In genomic region chrX:13197961-13198761, GRCh38 we compare ENCODE assay signal across 16 cellular contexts.
DNase-seq lines count a peak whose midpoint lies in the region; TF ChIP-seq lines count a peak whose summit lies in the region.
"Had no signal": no experiment of that assay in that cellular context is flagged by ENCODE, and none has a peak within 500 bp of the region (broad histone marks: within the 10 kb centered on the region; RNA-seq: fewer than 3 reads in every experiment).

No MANE protein-coding gene starts in this region.

- peak overlapping the region; percentile 78 for H3K27ac Mint-ChIP-seq in neural progenitor cell
- H3K27ac Mint-ChIP-seq in activated naive CD8-positive, alpha-beta T cell treated with anti-CD3 and anti-CD28 coated beads for 36 hours, result no peak overlapping the region
- H3K27ac Mint-ChIP-seq: activated CD4-positive, alpha-beta T cell treated with anti-CD3 and anti-CD28 coated beads for 36 hours; HFFc6 had no signal

- peaks cover 7% of the 10 kb centered on the region for H3K9me3 Mint-ChIP-seq in neural progenitor cell
- H3K9me3 Mint-ChIP-seq in activated naive CD8-positive, alpha-beta T cell treated with anti-CD3 and anti-CD28 coated beads for 36 hours, result no peaks in the 10 kb centered on the region
- H3K9me3 Mint-ChIP-seq: HFFc6 had no signal

- TF ChIP-seq CTCF in hepatocyte (IDR thresholded peaks at IDR 0.05; ENCODE audit: poor library complexity), result no peak
- no peak for TF ChIP-seq CTCF in neural progenitor cell (IDR thresholded peaks at IDR 0.05)

- H3K36me3 ChIP-seq in hepatocyte (replicated peaks; ENCODE audit: insufficient read depth, low read depth), result no peaks in the 10 kb centered on the region
- H3K36me3 ChIP-seq in neural progenitor cell, result no peaks in the 10 kb centered on the region
- H3K36me3 ChIP-seq: BE2C, heart right ventricle had no signal

- H3K9me2 ChIP-seq in hepatocyte (replicated peaks; ENCODE audit: insufficient read depth), result no peaks in the 10 kb centered on the region

- H3K4me3 ChIP-seq in hepatocyte (no peak overlapping the region), neural progenitor cell (no peak overlapping the region)
- H3K4me3 ChIP-seq: heart right ventricle had no signal

- no peaks in the 10 kb centered on the region for H3K27me3 ChIP-seq in hepatocyte
- H3K27me3 ChIP-seq in neural progenitor cell, result no peaks in the 10 kb centered on the region
- H3K27me3 ChIP-seq: BE2C had no signal

- H4K20me1 ChIP-seq in hepatocyte (ENCODE audit: insufficient read depth, poor library complexity, severe bottlenecking), result no peaks in the 10 kb centered on the region
- H4K20me1 ChIP-seq in neural progenitor cell (ENCODE audit: low read depth), result no peaks in the 10 kb centered on the region

- H3K4me1 ChIP-seq in hepatocyte (ENCODE audit: insufficient read depth) (peaks cover 35% of the 10 kb centered on the region), neural progenitor cell (peaks cover 36% of the 10 kb centered on the region)

- peaks cover 38% of the 10 kb centered on the region for H3F3A ChIP-seq in neural progenitor cell (ENCODE audit: low read depth)

- H2AFZ ChIP-seq in hepatocyte (no peak overlapping the region), neural progenitor cell (replicated peaks) (peak overlapping the region; percentile 63)

- no peak overlapping the region for H3K4me3 Mint-ChIP-seq in neural progenitor cell
- no peak overlapping the region for H3K4me3 Mint-ChIP-seq in activated naive CD8-positive, alpha-beta T cell treated with anti-CD3 and anti-CD28 coated beads for 36 hours
- H3K4me3 Mint-ChIP-seq: activated CD4-positive, alpha-beta T cell treated with anti-CD3 and anti-CD28 coated beads for 36 hours; HFFc6 had no signal

- peak overlapping the region; percentile 42 for H3K27ac ChIP-seq in hepatocyte
- H3K27ac ChIP-seq in neural progenitor cell, result peak overlapping the region; percentile 39
- H3K27ac ChIP-seq: heart right ventricle had no signal

- peaks cover 20% of the 10 kb centered on the region for H3K4me1 Mint-ChIP-seq in neural progenitor cell
- no peaks in the 10 kb centered on the region for H3K4me1 Mint-ChIP-seq in activated naive CD8-positive, alpha-beta T cell treated with anti-CD3 and anti-CD28 coated beads for 36 hours

- no peak overlapping the region for H3K9ac ChIP-seq in neural progenitor cell

- peak overlapping the region; percentile 9 for H3K4me2 ChIP-seq in hepatocyte
- H3K4me2 ChIP-seq in neural progenitor cell, result peak overlapping the region; percentile 18

- H3K27me3 Mint-ChIP-seq in neural progenitor cell (ENCODE audit: insufficient read depth, low read depth), result peaks cover 5% of the 10 kb centered on the region
- H3K27me3 Mint-ChIP-seq in activated naive CD8-positive, alpha-beta T cell treated with anti-CD3 and anti-CD28 coated beads for 36 hours, result no peaks in the 10 kb centered on the region
- H3K27me3 Mint-ChIP-seq: activated CD4-positive, alpha-beta T cell treated with anti-CD3 and anti-CD28 coated beads for 36 hours had no signal

- DNase-seq in ELF-1 (ENCODE audit: low read depth, low spot score) (peak; percentile 92), M059J (ENCODE audit: low read depth) (peak; percentile 34), hepatocyte (ENCODE audit: low spot score) (no peak), neural progenitor cell (ENCODE audit: low spot score) (no peak), NCI-H1092 (lab: John Stamatoyannopoulos, UW) (no peak), ACHN (no peak), HuH-7 (ENCODE audit: low spot score) (no peak)
- DNase-seq in activated naive CD8-positive, alpha-beta T cell treated with anti-CD3 and anti-CD28 coated beads for 36 hours, result no peak
- DNase-seq: activated CD4-positive, alpha-beta T cell treated with anti-CD3 and anti-CD28 coated beads for 36 hours; activated naive CD4-positive, alpha-beta T cell; BE2C; heart right ventricle; HFFc6; left ventricle myocardium superior; NCI-H1930; stimulated activated CD4-positive, alpha-beta T cell treated with anti-CD3 and anti-CD28 coated beads, Interleukin-4, amount 100 ng/mL, for 24 hours had no signal

- H3K36me3 Mint-ChIP-seq in neural progenitor cell, result no peaks in the 10 kb centered on the region
- no peaks in the 10 kb centered on the region for H3K36me3 Mint-ChIP-seq in activated naive CD8-positive, alpha-beta T cell treated with anti-CD3 and anti-CD28 coated beads for 36 hours

- in situ Hi-C loops in ACHN (cut with HindIII; ENCODE audit: low pct_ligation_motif_present, low pct_unique_long_range_greater_than_20kb, low sequenced_read_pairs), result no loop called here

- H3K9me3 ChIP-seq in hepatocyte (ENCODE audit: low read depth) (no peaks in the 10 kb centered on the region), neural progenitor cell (ENCODE audit: low read depth) (no peaks in the 10 kb centered on the region)
- H3K9me3 ChIP-seq: BE2C, heart right ventricle had no signal

- H3K79me2 ChIP-seq in hepatocyte (no peaks in the 10 kb centered on the region), neural progenitor cell (ENCODE audit: low read depth) (no peaks in the 10 kb centered on the region)

- WGBS in hepatocyte (ENCODE audit: low lambda C conversion rate, missing lambda C conversion rate), result 76% methylated on average over 4 of the region's 4 CpGs

Comparison
In these comparisons a context has a peak if more than half of its experiments do, and no peak if none do; other contexts are left out.
1. DNase-seq: peak in ELF-1 (single experiment) and M059J (single experiment); none in hepatocyte (single experiment), neural progenitor cell (single experiment), NCI-H1092 (single experiment), ACHN (single experiment), HuH-7 (single experiment) and activated naive CD8-positive, alpha-beta T cell treated with anti-CD3 and anti-CD28 coated beads for 36 hours (single experiment).